Comparison of ENCODE assay signal across 12 cellular contexts in the genomic region with DNA sequence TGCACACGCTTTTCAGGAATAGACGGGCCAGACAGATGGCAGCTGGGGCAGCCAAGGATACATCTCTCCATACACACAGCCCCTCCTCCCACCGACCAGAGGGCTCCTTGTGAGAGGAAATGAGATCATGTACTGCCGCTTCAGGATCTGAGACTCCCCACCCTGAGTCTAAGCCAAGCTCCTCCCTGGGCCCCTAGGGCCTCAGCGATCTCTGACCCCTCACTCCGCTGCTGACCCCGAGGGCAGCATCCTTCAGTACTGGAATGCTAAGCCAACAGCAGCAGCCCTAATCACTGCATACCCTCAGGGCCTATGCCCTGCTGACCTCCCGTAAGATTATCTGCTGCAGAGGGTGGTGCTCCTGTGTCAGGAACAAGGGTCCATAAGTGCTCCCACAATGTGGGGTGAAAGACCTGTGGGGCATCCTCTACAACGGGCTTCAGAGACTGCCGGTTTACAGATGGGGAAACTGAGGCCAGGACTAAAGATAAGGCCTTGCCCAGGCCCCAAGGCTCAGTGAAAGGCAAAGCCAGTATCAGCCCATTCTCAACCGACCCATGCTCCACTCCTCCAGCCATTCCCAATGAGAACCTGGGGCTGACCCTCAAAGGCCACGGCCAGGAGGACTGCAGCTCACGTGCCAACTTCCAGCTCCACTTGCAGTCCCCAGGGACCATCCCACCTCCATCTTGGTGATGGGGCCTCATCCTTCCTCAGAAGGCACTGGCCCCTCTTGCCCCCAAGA. TPM values are rescaled to one million over a fixed set of nuclear protein-coding genes. Genes with fewer than 3 reads are reported as not detected.
DNase-seq lines count a peak whose midpoint lies in the region; FAIRE-seq and TF ChIP-seq lines count a peak whose summit lies in the region.
"Had no signal": no experiment of that assay in that cellular context is flagged by ENCODE, and none has a peak within 500 bp of the region (broad histone marks: within the 10 kb centered on the region; RNA-seq: fewer than 3 reads in every experiment).

No MANE protein-coding gene starts in this region.

- peaks cover 49 to 60% of the 10 kb centered on the region in 2 donors for H3K4me1 ChIP-seq in thyroid gland

- peaks cover 11% of the 10 kb centered on the region for H3K4me1 Mint-ChIP-seq in activated naive CD8-positive, alpha-beta T cell (ENCODE audit: low read depth)
- peaks cover 6% of the 10 kb centered on the region for H3K4me1 Mint-ChIP-seq in activated naive CD8-positive, alpha-beta T cell treated with anti-CD3 and anti-CD28 coated beads for 36 hours

- no peak for TF ChIP-seq POLR2A in thyroid gland (IDR thresholded peaks at IDR 0.05)
- no peak for TF ChIP-seq POLR2A in GM12891 (IDR thresholded peaks at IDR 0.05; ENCODE audit: low read depth, low read length)

- H3K9me3 Mint-ChIP-seq in activated naive CD8-positive, alpha-beta T cell (ENCODE audit: low read depth): no peaks in the 10 kb centered on the region
- H3K9me3 Mint-ChIP-seq in activated naive CD8-positive, alpha-beta T cell treated with anti-CD3 and anti-CD28 coated beads for 36 hours: no peaks in the 10 kb centered on the region

- peak overlapping the region; percentile 56 to 84 (median 69) for H3K27ac ChIP-seq in thyroid gland
- H3K27ac ChIP-seq: hepatocyte, SJSA1 had no signal

- H3K36me3 Mint-ChIP-seq in activated naive CD8-positive, alpha-beta T cell: peaks cover 2% of the 10 kb centered on the region
- no peaks in the 10 kb centered on the region for H3K36me3 Mint-ChIP-seq in activated naive CD8-positive, alpha-beta T cell treated with anti-CD3 and anti-CD28 coated beads for 36 hours

- no peaks in the 10 kb centered on the region for H3K27me3 Mint-ChIP-seq in activated naive CD8-positive, alpha-beta T cell
- no peaks in the 10 kb centered on the region for H3K27me3 Mint-ChIP-seq in activated naive CD8-positive, alpha-beta T cell treated with anti-CD3 and anti-CD28 coated beads for 36 hours

- H3K9me3 ChIP-seq in thyroid gland: no peaks in the 10 kb centered on the region
- H3K9me3 ChIP-seq: SJSA1 had no signal

- no peak for TF ChIP-seq CTCF in thyroid gland (IDR thresholded peaks at IDR 0.05)

- FAIRE-seq in GM12891 (lab: Jason Lieb, UNC): no peak
- FAIRE-seq: GM12878 had no signal

- intact Hi-C loops in thyroid gland (cut with DNase I): no loop called here

- H3K27me3 ChIP-seq in thyroid gland: no peaks in the 10 kb centered on the region
- H3K27me3 ChIP-seq: hepatocyte, SJSA1 had no signal

- H3K36me3 ChIP-seq in thyroid gland: no peaks in the 10 kb centered on the region

- no peak overlapping the region for H3K4me3 Mint-ChIP-seq in activated naive CD8-positive, alpha-beta T cell
- no peak overlapping the region for H3K4me3 Mint-ChIP-seq in activated naive CD8-positive, alpha-beta T cell treated with anti-CD3 and anti-CD28 coated beads for 36 hours

- no peak for DNase-seq in activated naive CD8-positive, alpha-beta T cell treated with anti-CD3 and anti-CD28 coated beads for 36 hours
- DNase-seq in activated CD8-positive, alpha-beta memory T cell treated with anti-CD3 and anti-CD28 coated beads, Interleukin-2, amount 50 U/mL, for 48 hours: peak; percentile 39
- DNase-seq in islet precursor cell (peak; percentile 80), thyroid gland (no peak), GM12891 (ENCODE audit: insufficient read length, low spot score) (no peak), inferior parietal cortex (ENCODE audit: extremely low spot score) (no peak), GM03348 (ENCODE audit: low spot score) (no peak)
- DNase-seq: MM.1S had no signal

- H3K27ac Mint-ChIP-seq in activated naive CD8-positive, alpha-beta T cell: peak overlapping the region; percentile 41
- H3K27ac Mint-ChIP-seq in activated naive CD8-positive, alpha-beta T cell treated with anti-CD3 and anti-CD28 coated beads for 36 hours: no peak overlapping the region

- 71 to 84% methylated on average over 12 to 13 of the region's 13 CpGs for WGBS in thyroid gland, 2 donors

- H3K4me3 ChIP-seq in thyroid gland (replicated peaks in 1 of 3): no peak overlapping the region
- H3K4me3 ChIP-seq: GM12878, hepatocyte, SJSA1 had no signal

TF ChIP-seq in GM12891, 5 proteins besides CTCF, POLR2A, EP300 and RAD21:
- no peak for TF ChIP-seq POLR2AphosphoS5 (IDR thresholded peaks at IDR 0.05; ENCODE audit: low read depth, low read length)
- TF ChIP-seq POU2F2 (IDR thresholded peaks at IDR 0.05; ENCODE audit: low read depth, low read length): no peak
- TF ChIP-seq SPI1 (IDR thresholded peaks at IDR 0.05; ENCODE audit: low read depth, low read length): no peak
- no peak for TF ChIP-seq PAX5 (IDR thresholded peaks at IDR 0.05; ENCODE audit: insufficient read depth, low read length, severe bottlenecking)
- TF ChIP-seq TAF1 (IDR thresholded peaks at IDR 0.05; ENCODE audit: low read depth, low read length): no peak

RNA-seq across cellular contexts. Expression of a gene that starts 37.5 kb away (rescaled TPM):
- 10 to 100 TPM; 19.2 to 20.5 TPM for total RNA-seq in activated naive CD8-positive, alpha-beta T cell treated with anti-CD3 and anti-CD28 coated beads for 36 hours
- total RNA-seq in thyroid gland: 10 to 100 TPM; 26.1 to 33.3 (median 28.2) TPM
- 7.6 TPM for polyA plus RNA-seq in GM12891 (2012; ENCODE audit: low read depth, missing spikeins)

RNA-seq across cellular contexts. Expression of a gene that starts 57.2 kb away (rescaled TPM):
- 10 to 100 TPM; 13.0 to 13.9 TPM for total RNA-seq in activated naive CD8-positive, alpha-beta T cell treated with anti-CD3 and anti-CD28 coated beads for 36 hours
- total RNA-seq in thyroid gland: 10 to 100 TPM in 2 of 4 donors, 1 to 10 TPM in 2; 6.3 to 12.2 (median 10.2) TPM
- polyA plus RNA-seq in GM12891 (2012; ENCODE audit: low read depth, missing spikeins): 5.0 TPM

Comparison
In these comparisons a context has a peak if more than half of its experiments do, and no peak if none do; other contexts are left out.
1. DNase-seq: peak in activated CD8-positive, alpha-beta memory T cell treated with anti-CD3 and anti-CD28 coated beads, Interleukin-2, amount 50 U/mL, for 48 hours (single experiment) and islet precursor cell (single experiment); none in activated naive CD8-positive, alpha-beta T cell treated with anti-CD3 and anti-CD28 coated beads for 36 hours (single experiment), thyroid gland (0 of 2), GM12891 (single experiment), inferior parietal cortex (single experiment) and GM03348 (single experiment).